ENCODE assay signal across 9 cellular contexts in the genomic region with DNA sequence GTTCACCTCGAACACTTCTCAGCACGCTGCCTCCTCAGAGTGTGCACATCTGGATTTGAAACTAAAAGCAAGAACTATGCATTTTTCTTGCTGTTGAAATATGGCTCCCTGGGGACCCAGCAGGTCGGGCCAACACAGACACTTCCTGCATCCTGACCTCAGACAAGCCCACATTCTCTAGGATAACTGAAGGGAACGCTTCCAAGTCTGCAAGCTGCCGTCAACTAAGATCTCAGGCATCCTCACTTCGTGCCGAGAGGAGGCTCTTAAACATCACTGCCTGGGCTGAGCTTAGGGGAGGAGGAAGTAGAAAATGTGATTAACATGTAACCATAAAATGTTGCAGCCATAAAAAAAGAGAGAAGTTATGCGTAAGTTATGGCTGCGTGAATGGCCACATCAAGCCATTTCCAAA.
A peak's percentile ranks its signal among the peaks of the same experiment; 100 is the strongest.
DNase-seq lines count a peak whose midpoint lies in the region; ATAC-seq and TF ChIP-seq lines count a peak whose summit lies in the region.
"Had no signal": no experiment of that assay in that cellular context is flagged by ENCODE, and none has a peak within 500 bp of the region (broad histone marks: within the 10 kb centered on the region; RNA-seq: fewer than 3 reads in every experiment).

No MANE protein-coding gene starts in this region.

- H3K4me3 ChIP-seq in heart left ventricle: peak overlapping the region in 1 of 12 donors; percentile 17
- H3K4me3 ChIP-seq in aorta (ENCODE audit: low read length in 2 of 2): no peak overlapping the region

- H3K27me3 ChIP-seq in heart left ventricle (peaks cover 0 to 26% (median 8%) of the 10 kb centered on the region in 9 donors), aorta (ENCODE audit: control insufficient read depth in 1 of 2, insufficient read depth in 2 of 2, low read length in 1 of 2) (peaks cover 0 to 2% of the 10 kb centered on the region in 2 donors)

- H3K36me3 ChIP-seq in heart left ventricle (no peaks in the 10 kb centered on the region), aorta (ENCODE audit: control insufficient read depth in 1 of 2, insufficient read depth in 2 of 2, low read length in 1 of 2) (no peaks in the 10 kb centered on the region)

- peaks cover 0 to 38% (median 9%) of the 10 kb centered on the region in 12 donors for H3K4me1 ChIP-seq in heart left ventricle
- H3K4me1 ChIP-seq in aorta (ENCODE audit: control insufficient read depth in 1 of 2, insufficient read depth in 2 of 2, low read length in 2 of 2): no peaks in the 10 kb centered on the region

- H3K27ac Mint-ChIP-seq in activated naive CD8-positive, alpha-beta T cell treated with anti-CD3 and anti-CD28 coated beads, Interleukin-2, amount 10 ng/mL, durations not matched to agents 7 days and 5 days: peak overlapping the region; percentile 49
- no peak overlapping the region for H3K27ac Mint-ChIP-seq in activated naive CD8-positive, alpha-beta T cell treated with anti-CD3 and anti-CD28 coated beads for 36 hours
- H3K27ac Mint-ChIP-seq: T-helper 1 cell treated with Interleukin-12 subunit alpha and Interleukin-12 subunit beta and Interleukin-4 antibody, amounts not matched to agents 30 μg/mL and 1 μg/mL, for 36 hours had no signal

- no peak overlapping the region for H3K4me3 Mint-ChIP-seq in activated naive CD8-positive, alpha-beta T cell treated with anti-CD3 and anti-CD28 coated beads, Interleukin-2, amount 10 ng/mL, durations not matched to agents 7 days and 5 days
- no peak overlapping the region for H3K4me3 Mint-ChIP-seq in activated naive CD8-positive, alpha-beta T cell treated with anti-CD3 and anti-CD28 coated beads for 36 hours
- H3K4me3 Mint-ChIP-seq: T-helper 1 cell treated with Interleukin-12 subunit alpha and Interleukin-12 subunit beta and Interleukin-4 antibody, amounts not matched to agents 30 μg/mL and 1 μg/mL, for 36 hours had no signal

- TF ChIP-seq POLR2A in heart left ventricle (IDR thresholded peaks at IDR 0.05): no peak

- POLR2A ChIA-PET in activated naive CD8-positive, alpha-beta T cell treated with anti-CD3 and anti-CD28 coated beads, Interleukin-2, amount 10 ng/mL, durations not matched to agents 7 days and 5 days (lab: Charles Lee): no interaction called here

- H3K9me3 Mint-ChIP-seq in activated naive CD8-positive, alpha-beta T cell treated with anti-CD3 and anti-CD28 coated beads, Interleukin-2, amount 10 ng/mL, durations not matched to agents 7 days and 5 days: peaks cover 4% of the 10 kb centered on the region
- peaks cover 12% of the 10 kb centered on the region for H3K9me3 Mint-ChIP-seq in activated naive CD8-positive, alpha-beta T cell treated with anti-CD3 and anti-CD28 coated beads for 36 hours

- ATAC-seq in activated naive CD8-positive, alpha-beta T cell treated with anti-CD3 and anti-CD28 coated beads, Interleukin-2, amount 10 ng/mL, durations not matched to agents 7 days and 5 days (ENCODE audit: low read depth): no peak
- peak; percentile 53 to 90 (median 75) for ATAC-seq in heart left ventricle
- peak; percentile 24 for ATAC-seq in aorta (ENCODE audit: low FRiP score)
- ATAC-seq in HG03039 (IDR thresholded peaks at IDR 0.05; ENCODE audit: unreplicated experiment): no peak

- no peak for TF ChIP-seq CTCF in heart left ventricle (IDR thresholded peaks at IDR 0.05)

- H3K4me1 Mint-ChIP-seq in activated naive CD8-positive, alpha-beta T cell treated with anti-CD3 and anti-CD28 coated beads, Interleukin-2, amount 10 ng/mL, durations not matched to agents 7 days and 5 days: peaks cover 5% of the 10 kb centered on the region
- H3K4me1 Mint-ChIP-seq in activated naive CD8-positive, alpha-beta T cell treated with anti-CD3 and anti-CD28 coated beads for 36 hours: peaks cover 4% of the 10 kb centered on the region

- peak overlapping the region in 1 of 12 donors; percentile 12 for H3K27ac ChIP-seq in heart left ventricle
- no peak overlapping the region for H3K27ac ChIP-seq in aorta (ENCODE audit: low read depth in 1 of 2, low read length in 2 of 2)

- H3K9me3 ChIP-seq in heart left ventricle (peaks cover 0 to 22% (median 9%) of the 10 kb centered on the region in 12 donors), aorta (ENCODE audit: control insufficient read depth, low read length) (peaks cover 6% of the 10 kb centered on the region)

- DNase-seq in activated naive CD8-positive, alpha-beta T cell treated with anti-CD3 and anti-CD28 coated beads, Interleukin-2, amount 10 ng/mL, durations not matched to agents 7 days and 5 days: no peak
- DNase-seq in activated naive CD8-positive, alpha-beta T cell treated with anti-CD3 and anti-CD28 coated beads for 36 hours: no peak
- DNase-seq in NCI-H69 (lab: John Stamatoyannopoulos, UW): peak; percentile 13
- DNase-seq in heart left ventricle: peak; percentile 58 to 76 (median 69)
- peak in 1 of 2 donors; percentile 72 for DNase-seq in aorta
- DNase-seq in DMS79 treated with DMSO at 0.1 percent for 48 hours (lab: John Stamatoyannopoulos, UW): no peak
- no peak for DNase-seq in NCI-H1105 (lab: John Stamatoyannopoulos, UW)

- WGBS in heart left ventricle, 4 donors: 27 to 41% (median 35%) methylated on average over 9 of the region's 9 CpGs
- WGBS in aorta, 2 donors: 2 to 5% methylated on average over 9 of the region's 9 CpGs

- no peaks in the 10 kb centered on the region for H3K36me3 Mint-ChIP-seq in activated naive CD8-positive, alpha-beta T cell treated with anti-CD3 and anti-CD28 coated beads, Interleukin-2, amount 10 ng/mL, durations not matched to agents 7 days and 5 days
- no peaks in the 10 kb centered on the region for H3K36me3 Mint-ChIP-seq in activated naive CD8-positive, alpha-beta T cell treated with anti-CD3 and anti-CD28 coated beads for 36 hours

- H3K27me3 Mint-ChIP-seq in activated naive CD8-positive, alpha-beta T cell treated with anti-CD3 and anti-CD28 coated beads, Interleukin-2, amount 10 ng/mL, durations not matched to agents 7 days and 5 days: peaks cover 32% of the 10 kb centered on the region
- H3K27me3 Mint-ChIP-seq in activated naive CD8-positive, alpha-beta T cell treated with anti-CD3 and anti-CD28 coated beads for 36 hours: peaks cover 48% of the 10 kb centered on the region

- intact Hi-C loops in heart left ventricle (cut with DNase I): loop anchor here in 1 of 10 donors (5.0 kb wide), 1 partner anchor 43 kb away; no protein-coding TSS in a partner anchor
- intact Hi-C loops in aorta (cut with DNase I): no loop called here

Comparison
In these comparisons a context has a peak if more than half of its experiments do, and no peak if none do; other contexts are left out.
1. ATAC-seq: peak in heart left ventricle (4 of 4) and aorta (single experiment); none in activated naive CD8-positive, alpha-beta T cell treated with anti-CD3 and anti-CD28 coated beads, Interleukin-2, amount 10 ng/mL, durations not matched to agents 7 days and 5 days (single experiment) and HG03039 (single experiment).
2. DNase-seq: peak in NCI-H69 (single experiment) and heart left ventricle (5 of 5); none in activated naive CD8-positive, alpha-beta T cell treated with anti-CD3 and anti-CD28 coated beads, Interleukin-2, amount 10 ng/mL, durations not matched to agents 7 days and 5 days (single experiment), activated naive CD8-positive, alpha-beta T cell treated with anti-CD3 and anti-CD28 coated beads for 36 hours (single experiment), DMS79 treated with DMSO at 0.1 percent for 48 hours (single experiment) and NCI-H1105 (single experiment).